In the genomic region with DNA sequence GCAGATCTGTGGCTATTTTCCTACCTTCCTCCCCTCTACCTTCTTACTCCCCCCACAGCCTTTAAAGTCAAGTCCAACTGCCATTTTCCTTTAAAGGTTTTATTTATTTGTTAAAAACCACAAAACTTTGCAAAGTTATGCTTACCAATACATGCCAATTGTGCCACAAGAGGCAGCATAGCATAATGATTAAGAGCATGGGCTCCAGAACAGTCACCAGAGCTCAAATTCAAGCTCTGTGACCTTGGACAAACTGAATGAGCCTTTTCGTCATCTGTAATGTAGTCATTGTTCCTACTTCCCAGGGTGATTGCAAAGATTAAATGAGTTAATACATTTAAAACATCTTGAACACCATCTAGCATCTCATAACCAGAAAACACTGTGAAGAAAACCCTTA, we compare ENCODE assay signal across 2 cellular contexts.
TF ChIP-seq lines count a peak whose summit lies in the region.

No MANE protein-coding gene starts in this region.

TF ChIP-seq in HCT116, 20 proteins besides CTCF, POLR2A, EP300 and RAD21 (continued from another document):
- TF ChIP-seq, protein P1, sequence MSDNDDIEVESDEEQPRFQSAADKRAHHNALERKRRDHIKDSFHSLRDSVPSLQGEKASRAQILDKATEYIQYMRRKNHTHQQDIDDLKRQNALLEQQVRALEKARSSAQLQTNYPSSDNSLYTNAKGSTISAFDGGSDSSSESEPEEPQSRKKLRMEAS (IDR thresholded peaks at IDR 0.05), result no peak
- TF ChIP-seq YY1 (IDR thresholded peaks at IDR 0.05; ENCODE audit: extremely low read depth, insufficient replicate concordance, low read depth, low read length) (no peak), ZFX (IDR thresholded peaks at IDR 0.05) (no peak), ZNF274 (IDR thresholded peaks at IDR 0.05; ENCODE audit: low read depth, low read length) (no peak), CBX3 (IDR thresholded peaks at IDR 0.05; ENCODE audit: low read depth) (no peak), TCF7L2 (IDR thresholded peaks at IDR 0.05; ENCODE audit: borderline replicate concordance, extremely low read depth, insufficient read depth, insufficient read length) (no peak), ZBTB33 (IDR thresholded peaks at IDR 0.05; ENCODE audit: extremely low read depth, insufficient replicate concordance, low read length) (no peak), CEBPB (IDR thresholded peaks at IDR 0.05; ENCODE audit: low read depth) (no peak)

TF ChIP-seq in SK-N-SH treated with all-trans-retinoic acid at 6 μM for 48 hours, 23 proteins besides CTCF, POLR2A, EP300 and RAD21 (continued from another document):
- TF ChIP-seq, protein P2, sequence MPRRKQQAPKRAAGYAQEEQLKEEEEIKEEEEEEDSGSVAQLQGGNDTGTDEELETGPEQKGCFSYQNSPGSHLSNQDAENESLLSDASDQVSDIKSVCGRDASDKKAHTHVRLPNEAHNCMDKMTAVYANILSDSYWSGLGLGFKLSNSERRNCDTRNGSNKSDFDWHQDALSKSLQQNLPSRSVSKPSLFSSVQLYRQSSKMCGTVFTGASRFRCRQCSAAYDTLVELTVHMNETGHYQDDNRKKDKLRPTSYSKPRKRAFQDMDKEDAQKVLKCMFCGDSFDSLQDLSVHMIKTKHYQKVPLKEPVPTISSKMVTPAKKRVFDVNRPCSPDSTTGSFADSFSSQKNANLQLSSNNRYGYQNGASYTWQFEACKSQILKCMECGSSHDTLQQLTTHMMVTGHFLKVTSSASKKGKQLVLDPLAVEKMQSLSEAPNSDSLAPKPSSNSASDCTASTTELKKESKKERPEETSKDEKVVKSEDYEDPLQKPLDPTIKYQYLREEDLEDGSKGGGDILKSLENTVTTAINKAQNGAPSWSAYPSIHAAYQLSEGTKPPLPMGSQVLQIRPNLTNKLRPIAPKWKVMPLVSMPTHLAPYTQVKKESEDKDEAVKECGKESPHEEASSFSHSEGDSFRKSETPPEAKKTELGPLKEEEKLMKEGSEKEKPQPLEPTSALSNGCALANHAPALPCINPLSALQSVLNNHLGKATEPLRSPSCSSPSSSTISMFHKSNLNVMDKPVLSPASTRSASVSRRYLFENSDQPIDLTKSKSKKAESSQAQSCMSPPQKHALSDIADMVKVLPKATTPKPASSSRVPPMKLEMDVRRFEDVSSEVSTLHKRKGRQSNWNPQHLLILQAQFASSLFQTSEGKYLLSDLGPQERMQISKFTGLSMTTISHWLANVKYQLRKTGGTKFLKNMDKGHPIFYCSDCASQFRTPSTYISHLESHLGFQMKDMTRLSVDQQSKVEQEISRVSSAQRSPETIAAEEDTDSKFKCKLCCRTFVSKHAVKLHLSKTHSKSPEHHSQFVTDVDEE (CRISPR knock-in tag; IDR thresholded peaks at IDR 0.05), result no peak
- TF ChIP-seq ZNF70 (CRISPR knock-in tag; IDR thresholded peaks at IDR 0.05) (no peak), BACH2 (CRISPR knock-in tag; IDR thresholded peaks at IDR 0.05; ENCODE audit: borderline replicate concordance) (no peak), PPARA (CRISPR knock-in tag; IDR thresholded peaks at IDR 0.05; ENCODE audit: borderline replicate concordance) (no peak), PATZ1 (CRISPR knock-in tag; IDR thresholded peaks at IDR 0.05; ENCODE audit: borderline replicate concordance) (no peak), GLIS3 (CRISPR knock-in tag; IDR thresholded peaks at IDR 0.05) (no peak), ARNTL (CRISPR knock-in tag; IDR thresholded peaks at IDR 0.05; ENCODE audit: borderline replicate concordance, low read depth) (no peak)
